In genomic region chr2:207505728-207506127, GRCh38 we compare ENCODE assay signal across 8 cellular contexts. TPM values are rescaled to one million over a fixed set of nuclear protein-coding genes. Genes with fewer than 3 reads are reported as not detected.
DNase-seq lines count a peak whose midpoint lies in the region; ATAC-seq, FAIRE-seq and TF ChIP-seq lines count a peak whose summit lies in the region.

No MANE protein-coding gene starts in this region.

- H3K36me3 ChIP-seq in fibroblast of lung (ENCODE audit: control insufficient read depth, insufficient read depth, low read length) (no peaks in the 10 kb centered on the region), HepG2 (replicated peaks in 1 of 2; ENCODE audit: control insufficient read depth in 1 of 2, insufficient read depth in 2 of 2, low read length in 2 of 2) (no peaks in the 10 kb centered on the region)

- WGBS in HepG2 (ENCODE audit: low lambda C conversion rate) = 35% methylated on average over 1 of the region's 1 CpG

- no peaks in the 10 kb centered on the region for H4K20me1 ChIP-seq in fibroblast of lung (ENCODE audit: control insufficient read depth, extremely low read depth, insufficient read depth, low read length)
- H4K20me1 ChIP-seq in HepG2 (ENCODE audit: insufficient read depth, low read length) = no peaks in the 10 kb centered on the region

- in situ Hi-C loops in HepG2 (cut with HindIII; ENCODE audit: extremely low pct_ligation_motif_present, low pct_unique_long_range_greater_than_20kb) = no loop called here

- POLR2A ChIA-PET in T-cell (lab: Charles Lee) (interaction anchor here (0.6 to 1.1 kb wide), 2 partner anchors 25 to 26 kb away, joined by 3 to 4 read pairs; no protein-coding TSS in a partner anchor), HepG2 (lab: Yijun Ruan, JAX) (no interaction called here)

- H3K4me3 Mint-ChIP-seq in T-cell = peak overlapping the region in 1 of 3 donors; percentile 36

- H3K27ac Mint-ChIP-seq in T-cell = peak overlapping the region; percentile 20 to 49

- H3K79me2 ChIP-seq in fibroblast of lung (ENCODE audit: control insufficient read depth, insufficient read depth, low read length) (no peaks in the 10 kb centered on the region), HepG2 (ENCODE audit: insufficient read depth, low read length) (no peaks in the 10 kb centered on the region)

- H2AFZ ChIP-seq in fibroblast of lung (ENCODE audit: low read length) (no peak overlapping the region), HepG2 (ENCODE audit: low read length) (no peak overlapping the region)

- H3K27ac ChIP-seq in fibroblast of lung (ENCODE audit: insufficient read depth, low read length) (peak overlapping the region; percentile 65), HepG2 (ENCODE audit: extremely low read length, insufficient read depth, low read length) (no peak overlapping the region)

- H3K36me3 Mint-ChIP-seq in T-cell = no peaks in the 10 kb centered on the region

- CTCF ChIA-PET in T-cell (lab: Charles Lee) = interaction anchor here in 1 of 2 donors (0.9 kb wide), 1 partner anchor 9 kb away, joined by 3 read pairs; no protein-coding TSS in a partner anchor
- CTCF ChIA-PET in HepG2 (lab: Yijun Ruan, JAX; ENCODE audit: low intra/inter-chr PET ratio, low total read pairs) = no interaction called here

- peak; percentile 66 for DNase-seq in HFF-Myc (ENCODE audit: extremely low read depth, low read depth)
- DNase-seq in T-cell = no peak
- peak; percentile 69 to 96 for DNase-seq in fibroblast of lung (ENCODE audit: low read depth in 2 of 2)
- peak; percentile 19 to 39 for DNase-seq in stimulated activated CD8-positive, alpha-beta memory T cell treated with anti-CD3 and anti-CD28 coated beads, Interleukin-15, amount 100 ng/mL, for 48 hours (ENCODE audit: low read depth in 2 of 2)
- DNase-seq in hippocampal formation (lab: John Stamatoyannopoulos, UW) = no peak
- no peak for DNase-seq in NCI-H1105 (lab: John Stamatoyannopoulos, UW)
- no peak for DNase-seq in HepG2 (ENCODE audit: low spot score)

- no peak for TF ChIP-seq CTCF in HFF-Myc (IDR thresholded peaks at IDR 0.05; ENCODE audit: low read depth, low read length, missing control alignments)
- TF ChIP-seq CTCF in fibroblast of lung (conservative IDR thresholded peaks at IDR 0.05 in 1 of 2, IDR thresholded peaks at IDR 0.05 in 1 of 2; ENCODE audit: low read depth in 1 of 2, low read length in 2 of 2) = no peak
- TF ChIP-seq CTCF in HepG2 (CRISPR knock-in tag; IDR thresholded peaks at IDR 0.05) = no peak

- H3K4me2 ChIP-seq in fibroblast of lung (ENCODE audit: extremely low read depth, insufficient read depth, low read length) (peak overlapping the region; percentile 45), HepG2 (ENCODE audit: low read depth, low read length) (no peak overlapping the region)

- FAIRE-seq in HepG2 (lab: Jason Lieb, UNC) = no peak

- H3K27me3 ChIP-seq in fibroblast of lung (ENCODE audit: control insufficient read depth, insufficient read depth, low read length) (no peaks in the 10 kb centered on the region), HepG2 (ENCODE audit: control insufficient read depth in 1 of 2, insufficient read depth in 2 of 2, low read length in 2 of 2) (0 out of 5 replicates have a peak, but pooled peaks cover 0 to 4% of the 10 kb centered on the region in 2 experiments)

- TF ChIP-seq POLR2A in HepG2 (IDR thresholded peaks at IDR 0.05; ENCODE audit: insufficient read depth in 1 of 2, low read depth in 2 of 2, low read length in 2 of 2) = no peak

- intact Hi-C loops in HepG2 (cut with micrococcal nuclease; ENCODE audit: unreplicated experiment) = no loop called here

- peak; percentile 51 to 60 (median 56) for ATAC-seq in T-cell (replicated peaks in 1 of 4)
- ATAC-seq in GM21529 (IDR thresholded peaks at IDR 0.05; ENCODE audit: unreplicated experiment) = no peak
- no peak for ATAC-seq in HepG2

- no peaks in the 10 kb centered on the region for H3K9me3 ChIP-seq in fibroblast of lung (ENCODE audit: control insufficient read depth, insufficient read depth, low read depth, low read length)
- no peaks in the 10 kb centered on the region for H3K9me3 ChIP-seq in HepG2 (ENCODE audit: low read length)

- H3K9ac ChIP-seq in fibroblast of lung (ENCODE audit: insufficient read depth, low read length) (no peak overlapping the region), HepG2 (ENCODE audit: insufficient read depth, low read depth, low read length) (no peak overlapping the region)

- H3K27me3 Mint-ChIP-seq in T-cell = no peaks in the 10 kb centered on the region

- no peak for TF ChIP-seq RAD21 in HepG2 (CRISPR knock-in tag; IDR thresholded peaks at IDR 0.05)

- no TSS peak for BruUV-seq in HepG2 (replicated peaks; lab: Mats Ljungman, UMichigan)

- H3K4me3 ChIP-seq in HFF-Myc (replicated peaks; ENCODE audit: low read depth, low read length) (no peak overlapping the region), fibroblast of lung (replicated peaks in 1 of 4; ENCODE audit: control extremely low read depth in 1 of 4, insufficient read depth in 1 of 4, low read depth in 3 of 4, low read length in 4 of 4) (no peak overlapping the region), HepG2 (replicated peaks in 1 of 3; ENCODE audit: insufficient read depth in 1 of 3, low read depth in 2 of 3, low read length in 3 of 3) (no peak overlapping the region)

- peaks cover 36 to 50% (median 45%) of the 10 kb centered on the region in 3 donors for H3K4me1 Mint-ChIP-seq in T-cell

- TF ChIP-seq EP300 in HepG2 (IDR thresholded peaks at IDR 0.05; ENCODE audit: low read depth in 2 of 2, low read length in 2 of 2) (no peak), HepG2 (CRISPR knock-in tag; IDR thresholded peaks at IDR 0.05; ENCODE audit: borderline replicate concordance) (no peak)

- peaks cover 16% of the 10 kb centered on the region for H3K4me1 ChIP-seq in fibroblast of lung (ENCODE audit: control insufficient read depth, extremely low read depth, insufficient read depth, low read length)
- no peaks in the 10 kb centered on the region for H3K4me1 ChIP-seq in HepG2 (ENCODE audit: insufficient read depth, low read length)

- no peaks in the 10 kb centered on the region for H3K9me3 Mint-ChIP-seq in T-cell

TF ChIP-seq in HepG2, 621 proteins besides CTCF, POLR2A, EP300 and RAD21 (continues in another document):
- TF ChIP-seq MYC (CRISPR knock-in tag; IDR thresholded peaks at IDR 0.05; ENCODE audit: borderline replicate concordance) (no peak), IRF9 (CRISPR knock-in tag; IDR thresholded peaks at IDR 0.05; ENCODE audit: borderline replicate concordance) (no peak)

RNA-seq across cellular contexts. Expression of gene CREB1, which starts 24.0 kb away (rescaled TPM):
- total RNA-seq in T-cell (100 to 1,000 TPM in 3 of 5 donors, 10 to 100 TPM in 2; 94.0 to 118 (median 100) TPM), fibroblast of lung (33.1 and 47.4 TPM in 2 replicates), HepG2 (2016; rRNA removed; fragmentation: Illumina TruSeq; extraction: Trizol) (51.9 and 79.5 TPM in 2 replicates)
- polyA plus RNA-seq in fibroblast of lung (34.3 and 37.7 TPM in 2 replicates), HepG2 (2011; rRNA removed) (49.3 and 51.8 TPM in 2 replicates)
- polyA plus RNA-seq in fibroblast of lung (2012) = 26.8 and 27.5 TPM in 2 replicates
- polyA minus RNA-seq in fibroblast of lung (ENCODE audit: low replicate concordance) = 33.3 and 119 TPM in 2 replicates
- 30.8 and 35.3 TPM in 2 replicates for total RNA-seq in HepG2 (2016; cell fraction: cytosol; rRNA removed; fragmentation: Illumina TruSeq; extraction: Trizol; ENCODE audit: low read depth)
- 53.4 and 76.4 TPM in 2 replicates for total RNA-seq in HepG2 (2016; cell fraction: insoluble cytoplasmic fraction; rRNA removed; fragmentation: Illumina TruSeq; extraction: Trizol)
- 35.2 and 40.3 TPM in 2 replicates for total RNA-seq in HepG2 (2016; cell fraction: membrane; rRNA removed; fragmentation: Illumina TruSeq; extraction: Trizol)
- total RNA-seq in HepG2 (2016; cell fraction: nucleus; rRNA removed; fragmentation: Illumina TruSeq; extraction: Trizol) = 48.0 and 50.4 TPM in 2 replicates
- 29.0 and 29.6 TPM in 2 replicates for polyA plus RNA-seq in HepG2 (2011; cell fraction: cytosol; rRNA removed)
- 38.1 and 40.9 TPM in 2 replicates for polyA plus RNA-seq in HepG2 (2011; cell fraction: nucleus; rRNA removed)
- polyA plus RNA-seq in HepG2 (2012) = 24.6 and 28.3 TPM in 2 replicates
- polyA plus RNA-seq in HepG2 (2016; cell fraction: cytosol; fragmentation: Illumina TruSeq; extraction: Trizol; ENCODE audit: low read depth) = 7.6 and 8.2 TPM in 2 replicates
- polyA plus RNA-seq in HepG2 (2016; cell fraction: insoluble cytoplasmic fraction; fragmentation: Illumina TruSeq; extraction: Trizol; ENCODE audit: low read depth) = 40.9 and 45.2 TPM in 2 replicates
- 14.6 and 15.8 TPM in 2 replicates for polyA plus RNA-seq in HepG2 (2016; cell fraction: membrane; fragmentation: Illumina TruSeq; extraction: Trizol; ENCODE audit: low read depth)
- polyA plus RNA-seq in HepG2 (2016; cell fraction: nucleus; fragmentation: Illumina TruSeq; extraction: Trizol; ENCODE audit: insufficient read depth, low read depth) = 24.2 and 42.3 TPM in 2 replicates
- polyA minus RNA-seq in HepG2 (2011; rRNA and poly(A)+ RNA removed; ENCODE audit: low replicate concordance) = 92.6 and 106 TPM in 2 replicates
- 36.9 and 38.6 TPM in 2 replicates for polyA minus RNA-seq in HepG2 (2011; cell fraction: cytosol; rRNA and poly(A)+ RNA removed)
- polyA minus RNA-seq in HepG2 (2011; cell fraction: nucleus; rRNA and poly(A)+ RNA removed) = 76.7 and 91.5 TPM in 2 replicates

Comparison
In these comparisons a context has a peak if more than half of its experiments do, and no peak if none do; other contexts are left out.
1. DNase-seq: peak in HFF-Myc (single experiment), fibroblast of lung (2 of 2) and stimulated activated CD8-positive, alpha-beta memory T cell treated with anti-CD3 and anti-CD28 coated beads, Interleukin-15, amount 100 ng/mL, for 48 hours (2 of 2); none in T-cell (0 of 34), hippocampal formation (0 of 2), NCI-H1105 (single experiment) and HepG2 (single experiment).
2. ATAC-seq: peak in T-cell (4 of 4); none in GM21529 (single experiment) and HepG2 (single experiment).